13 cellular contexts compared by ENCODE assay signal in the genomic region with DNA sequence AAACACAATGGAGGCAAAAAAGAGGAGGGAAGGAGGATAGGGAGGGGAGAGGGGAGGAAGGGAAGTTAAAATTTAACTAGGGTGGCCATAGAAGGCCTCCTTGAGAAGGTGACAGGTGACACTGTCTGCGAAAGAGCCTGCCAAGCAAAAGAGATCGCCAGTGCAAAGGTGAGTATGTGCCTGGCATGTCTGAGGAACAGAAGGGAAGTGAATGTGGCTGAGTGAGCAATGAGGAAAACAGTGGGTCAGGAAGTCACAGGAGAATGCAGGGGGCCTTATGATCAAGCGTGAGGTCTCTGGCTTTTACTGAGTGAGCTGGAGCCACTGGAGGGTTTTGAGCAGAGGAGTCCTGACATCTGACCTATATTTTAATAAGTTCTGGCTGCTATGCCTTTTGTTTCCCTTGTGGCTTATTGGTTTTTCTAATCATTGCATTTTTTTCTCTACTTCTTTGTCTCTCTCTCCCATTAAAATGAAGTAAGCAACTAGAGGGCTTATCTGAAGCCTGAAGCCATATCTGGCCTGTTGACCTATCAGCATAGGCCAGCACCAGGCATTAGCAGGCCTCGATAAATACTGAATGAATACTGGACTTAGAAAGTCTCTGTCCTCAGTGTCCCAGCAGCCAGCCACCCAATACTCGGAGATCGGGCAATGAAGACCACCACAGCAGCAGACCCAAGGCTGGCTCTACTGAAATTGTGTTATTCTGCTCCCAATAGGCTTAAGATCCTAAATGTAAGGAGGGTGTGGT. TPM values are rescaled to one million over a fixed set of nuclear protein-coding genes. Genes with fewer than 3 reads are reported as not detected.
DNase-seq lines count a peak whose midpoint lies in the region; ATAC-seq and TF ChIP-seq lines count a peak whose summit lies in the region.
"Had no signal": no experiment of that assay in that cellular context is flagged by ENCODE, and none has a peak within 500 bp of the region (broad histone marks: within the 10 kb centered on the region; RNA-seq: fewer than 3 reads in every experiment).

No MANE protein-coding gene starts in this region.

- H3K9me3 ChIP-seq in CD4-positive, CD25-positive, alpha-beta regulatory T cell (ENCODE audit: control insufficient read depth in 2 of 2, low read length in 2 of 2), result no peaks in the 10 kb centered on the region
- H3K9me3 ChIP-seq in Loucy (ENCODE audit: insufficient read depth, low read depth, low read length), result no peaks in the 10 kb centered on the region
- H3K9me3 ChIP-seq in mucosa of descending colon, result no peaks in the 10 kb centered on the region
- H3K9me3 ChIP-seq: right atrium auricular region had no signal

- H3K4me3 Mint-ChIP-seq in CD4-positive, CD25-positive, alpha-beta regulatory T cell, result no peak overlapping the region
- no peak overlapping the region for H3K4me3 Mint-ChIP-seq in central memory CD8-positive, alpha-beta T cell
- no peak overlapping the region for H3K4me3 Mint-ChIP-seq in osteocyte (ENCODE audit: unreplicated experiment)
- H3K4me3 Mint-ChIP-seq: activated CD8-positive, alpha-beta memory T cell treated with anti-CD3 and anti-CD28 coated beads, Interleukin-2, amount 10 ng/mL, durations not matched to agents 7 days and 5 days had no signal

- intact Hi-C loops in mucosa of descending colon (cut with DNase I, micrococcal nuclease), result no loop called here

- no peaks in the 10 kb centered on the region for H3K27me3 Mint-ChIP-seq in CD4-positive, CD25-positive, alpha-beta regulatory T cell
- no peaks in the 10 kb centered on the region for H3K27me3 Mint-ChIP-seq in central memory CD8-positive, alpha-beta T cell
- no peaks in the 10 kb centered on the region for H3K27me3 Mint-ChIP-seq in osteocyte (ENCODE audit: unreplicated experiment)
- H3K27me3 Mint-ChIP-seq: activated CD8-positive, alpha-beta memory T cell treated with anti-CD3 and anti-CD28 coated beads, Interleukin-2, amount 10 ng/mL, durations not matched to agents 7 days and 5 days had no signal

- no peaks in the 10 kb centered on the region for H3K27me3 ChIP-seq in CD4-positive, CD25-positive, alpha-beta regulatory T cell (ENCODE audit: control insufficient read depth, insufficient read depth, low read length)
- no peaks in the 10 kb centered on the region for H3K27me3 ChIP-seq in Loucy (ENCODE audit: insufficient read depth, low read length, poor library complexity, severe bottlenecking)
- H3K27me3 ChIP-seq: right atrium auricular region had no signal

- no peak overlapping the region for H3K4me3 ChIP-seq in CD4-positive, CD25-positive, alpha-beta regulatory T cell (ENCODE audit: low read depth, low read length)
- H3K4me3 ChIP-seq in Loucy (ENCODE audit: low read length, poor library complexity, severe bottlenecking), result peak overlapping the region; percentile 50
- no peak overlapping the region for H3K4me3 ChIP-seq in mucosa of descending colon
- H3K4me3 ChIP-seq: right atrium auricular region had no signal

- H3K4me1 Mint-ChIP-seq in CD4-positive, CD25-positive, alpha-beta regulatory T cell, result peaks cover 34 to 76% (median 62%) of the 10 kb centered on the region in 4 donors
- peaks cover 77% of the 10 kb centered on the region for H3K4me1 Mint-ChIP-seq in central memory CD8-positive, alpha-beta T cell
- H3K4me1 Mint-ChIP-seq in osteocyte (ENCODE audit: unreplicated experiment), result peaks cover 22% of the 10 kb centered on the region

- H3K27ac ChIP-seq in CD4-positive, CD25-positive, alpha-beta regulatory T cell (ENCODE audit: insufficient read depth, low read length, poor library complexity, severe bottlenecking), result no peak overlapping the region
- H3K27ac ChIP-seq: right atrium auricular region had no signal

- H3K4me1 ChIP-seq in CD4-positive, CD25-positive, alpha-beta regulatory T cell (ENCODE audit: control insufficient read depth, insufficient read depth, low read length, poor library complexity, severe bottlenecking), result peaks cover 10% of the 10 kb centered on the region
- H3K4me1 ChIP-seq in Loucy (ENCODE audit: insufficient read depth, low read length, poor library complexity, severe bottlenecking) (peaks cover 59% of the 10 kb centered on the region), mucosa of descending colon (ENCODE audit: low read depth) (peaks cover 50% of the 10 kb centered on the region)

- H3K9me3 Mint-ChIP-seq in CD4-positive, CD25-positive, alpha-beta regulatory T cell, result peaks cover 0 to 1% (median 0%) of the 10 kb centered on the region in 7 donors
- no peaks in the 10 kb centered on the region for H3K9me3 Mint-ChIP-seq in central memory CD8-positive, alpha-beta T cell
- H3K9me3 Mint-ChIP-seq in osteocyte (ENCODE audit: unreplicated experiment), result no peaks in the 10 kb centered on the region

- DNase-seq in CD4-positive, CD25-positive, alpha-beta regulatory T cell, result no peak
- no peak for DNase-seq in central memory CD8-positive, alpha-beta T cell (ENCODE audit: low spot score in 2 of 2)
- DNase-seq in mucosa of descending colon (peak in 2 of 3 donors; percentile 44 to 74), SKM-1 treated with dmso at 0.1 percent for 144 hours (lab: John Stamatoyannopoulos, UW; ENCODE audit: unreplicated experiment) (no peak), osteocyte (ENCODE audit: extremely low spot score, unreplicated experiment) (no peak)
- DNase-seq: activated CD8-positive, alpha-beta memory T cell treated with anti-CD3 and anti-CD28 coated beads, Interleukin-2, amount 10 ng/mL, durations not matched to agents 7 days and 5 days; central memory CD4-positive, alpha-beta T cell; NCI-H1105 had no signal

- TF ChIP-seq CTCF in Loucy (conservative IDR thresholded peaks at IDR 0.05; ENCODE audit: low read length) (no peak), mucosa of descending colon (IDR thresholded peaks at IDR 0.05) (no peak), osteocyte (IDR thresholded peaks at IDR 0.05) (no peak)

- no peak overlapping the region for H2AFZ ChIP-seq in Loucy (ENCODE audit: low read length)

- H3K9me2 ChIP-seq in Loucy (replicated peaks; ENCODE audit: low read depth, low read length), result no peaks in the 10 kb centered on the region

- H3K9ac ChIP-seq in Loucy (ENCODE audit: low read depth, low read length, poor library complexity, severe bottlenecking), result peak overlapping the region; percentile 52

- peaks cover 79% of the 10 kb centered on the region for H3K79me2 ChIP-seq in Loucy (ENCODE audit: insufficient read depth, low read length)

- peak overlapping the region; percentile 69 for H3K4me2 ChIP-seq in Loucy (ENCODE audit: low read depth, low read length, poor library complexity, severe bottlenecking)

- no peak for ATAC-seq in CD4-positive, CD25-positive, alpha-beta regulatory T cell (ENCODE audit: low read depth in 2 of 2)
- ATAC-seq in central memory CD8-positive, alpha-beta T cell (replicated peaks; ENCODE audit: extremely low read depth, poor library complexity, severe bottlenecking), result no peak
- ATAC-seq in mucosa of descending colon (peak; percentile 95), GM21515 (IDR thresholded peaks at IDR 0.05; ENCODE audit: unreplicated experiment) (no peak), HG03432 (IDR thresholded peaks at IDR 0.05; ENCODE audit: unreplicated experiment) (no peak)
- ATAC-seq: activated CD8-positive, alpha-beta memory T cell treated with anti-CD3 and anti-CD28 coated beads, Interleukin-2, amount 10 ng/mL, durations not matched to agents 7 days and 5 days had no signal

- peaks cover 12% of the 10 kb centered on the region for H3K36me3 Mint-ChIP-seq in CD4-positive, CD25-positive, alpha-beta regulatory T cell
- peaks cover 18% of the 10 kb centered on the region for H3K36me3 Mint-ChIP-seq in central memory CD8-positive, alpha-beta T cell (ENCODE audit: insufficient read depth)
- H3K36me3 Mint-ChIP-seq in osteocyte (ENCODE audit: unreplicated experiment), result peaks cover 4% of the 10 kb centered on the region

- H4K20me1 ChIP-seq in Loucy (ENCODE audit: insufficient read depth, low read length, poor library complexity, severe bottlenecking), result peaks cover 3% of the 10 kb centered on the region

- peak overlapping the region in 2 of 3 donors; percentile 64 to 68 for H3K27ac Mint-ChIP-seq in CD4-positive, CD25-positive, alpha-beta regulatory T cell
- H3K27ac Mint-ChIP-seq in central memory CD8-positive, alpha-beta T cell (ENCODE audit: low read depth), result peak overlapping the region; percentile 17
- no peak overlapping the region for H3K27ac Mint-ChIP-seq in osteocyte (ENCODE audit: unreplicated experiment)
- H3K27ac Mint-ChIP-seq: activated CD8-positive, alpha-beta memory T cell treated with anti-CD3 and anti-CD28 coated beads, Interleukin-2, amount 10 ng/mL, durations not matched to agents 7 days and 5 days had no signal

- H3K36me3 ChIP-seq in CD4-positive, CD25-positive, alpha-beta regulatory T cell (ENCODE audit: control insufficient read depth, insufficient read depth, low read length), result peaks cover 32% of the 10 kb centered on the region
- no peaks in the 10 kb centered on the region for H3K36me3 ChIP-seq in Loucy (ENCODE audit: insufficient read depth, low read length)
- H3K36me3 ChIP-seq in mucosa of descending colon (ENCODE audit: low read depth), result no peaks in the 10 kb centered on the region
- H3K36me3 ChIP-seq: right atrium auricular region had no signal

- no peaks in the 10 kb centered on the region for H3F3A ChIP-seq in Loucy (ENCODE audit: low read depth)

RNA-seq across cellular contexts. Expression of a gene that starts 5.6 kb away (rescaled TPM):
- total RNA-seq in CD4-positive, CD25-positive, alpha-beta regulatory T cell, result 40.8 TPM
- 10 to 100 TPM; 11.7 to 15.8 (median 14.1) TPM for polyA plus RNA-seq in CD4-positive, CD25-positive, alpha-beta regulatory T cell
- total RNA-seq in mucosa of descending colon, result 100 to 1,000 TPM in 1 of 3 donors, 10 to 100 TPM in 2; 74.4 to 105 (median 88.8) TPM
- total RNA-seq in osteocyte, result 42.0 and 45.4 TPM in 2 replicates

RNA-seq across cellular contexts. Expression of a gene that starts 55.6 kb away (rescaled TPM):
- not detected for total RNA-seq in CD4-positive, CD25-positive, alpha-beta regulatory T cell
- polyA plus RNA-seq in CD4-positive, CD25-positive, alpha-beta regulatory T cell, result not detected
- total RNA-seq in mucosa of descending colon, result not detected
- not detected in 2 replicates for total RNA-seq in osteocyte
- total RNA-seq: activated CD8-positive, alpha-beta memory T cell treated with anti-CD3 and anti-CD28 coated beads, Interleukin-2, amount 10 ng/mL, durations not matched to agents 7 days and 5 days; kidney epithelial cell; right atrium auricular region had no signal

Comparison
In these comparisons a context has a peak if more than half of its experiments do, and no peak if none do; other contexts are left out.
1. DNase-seq: peak in mucosa of descending colon (2 of 3); none in CD4-positive, CD25-positive, alpha-beta regulatory T cell (0 of 3), central memory CD8-positive, alpha-beta T cell (0 of 2), SKM-1 treated with dmso at 0.1 percent for 144 hours (single experiment) and osteocyte (single experiment).